In the genomic region with DNA sequence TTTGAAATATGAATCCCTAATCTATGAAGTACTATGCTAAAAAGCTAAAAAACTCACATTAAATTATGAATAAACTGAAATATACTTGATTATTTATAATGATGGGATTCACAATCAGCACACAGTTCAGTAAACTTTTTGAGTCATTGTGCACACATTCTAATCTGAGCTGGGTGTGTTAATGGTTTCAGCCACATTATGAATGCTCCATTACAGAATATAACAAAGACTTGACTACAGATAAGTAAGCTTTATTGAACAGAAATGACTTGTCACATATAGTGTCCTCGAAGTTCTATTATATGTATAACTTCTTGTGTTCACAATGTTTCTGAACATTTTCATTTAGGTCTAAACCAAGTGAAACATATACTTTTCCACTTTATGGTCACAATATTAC, we compare ENCODE assay signal across 18 cellular contexts.
"Had no signal": no experiment of that assay in that cellular context is flagged by ENCODE, and none has a peak within 500 bp of the region (broad histone marks: within the 10 kb centered on the region; RNA-seq: fewer than 3 reads in every experiment).

No MANE protein-coding gene starts in this region.

- DNase-seq: dorsolateral prefrontal cortex; effector CD4-positive, alpha-beta T cell; hypothalamus; kidney; naive B cell; psoas muscle; right cardiac atrium; sigmoid colon; spleen; stimulated activated CD4-positive, alpha-beta T cell treated with anti-CD3 and anti-CD28 coated beads, Interleukin-2, amount 100 ng/mL, for 48 hours; stimulated activated naive B cell treated with anti-CD40 and anti-IgM and Interleukin-4, amounts not matched to agents 10 μg/mL and 1 μg/mL and 100 μg/mL, for 72 hours; upper lobe of left lung had no signal

- H3K27me3 ChIP-seq: dorsolateral prefrontal cortex, neural progenitor cell, sigmoid colon, spleen, tibial nerve, upper lobe of left lung had no signal

- ATAC-seq: left lobe of liver; natural killer cell treated with Interleukin-12 subunit alpha and Interleukin-12 subunit beta and Interleukin-15 and Interleukin-18, amount 100 ng/mL, for 72 hours; psoas muscle; right cardiac atrium; stimulated activated naive B cell treated with anti-CD40 and anti-IgM and Interleukin-4, amounts not matched to agents 10 μg/mL and 1 μg/mL and 100 μg/mL, for 72 hours had no signal

- H3K36me3 ChIP-seq: neural progenitor cell, sigmoid colon, spleen, thoracic aorta, tibial nerve, upper lobe of left lung had no signal

- H3K4me1 ChIP-seq: neural progenitor cell, psoas muscle, sigmoid colon, spleen, tibial nerve, upper lobe of left lung had no signal

- H3K27ac ChIP-seq: dorsolateral prefrontal cortex, neural progenitor cell, psoas muscle, sigmoid colon, spleen, thoracic aorta, tibial nerve, upper lobe of left lung had no signal

- H3K4me2 ChIP-seq: neural progenitor cell had no signal

- H3K9ac ChIP-seq: neural progenitor cell had no signal

- H3K4me3 ChIP-seq: dorsolateral prefrontal cortex, lung, neural progenitor cell, psoas muscle, sigmoid colon, spleen, thoracic aorta, tibial nerve, upper lobe of left lung had no signal

- H3K9me3 ChIP-seq: psoas muscle, sigmoid colon, thoracic aorta, tibial nerve, upper lobe of left lung had no signal

- H2AFZ ChIP-seq: neural progenitor cell had no signal
